ENCODE assay signal across 25 cellular contexts in the genomic region with DNA sequence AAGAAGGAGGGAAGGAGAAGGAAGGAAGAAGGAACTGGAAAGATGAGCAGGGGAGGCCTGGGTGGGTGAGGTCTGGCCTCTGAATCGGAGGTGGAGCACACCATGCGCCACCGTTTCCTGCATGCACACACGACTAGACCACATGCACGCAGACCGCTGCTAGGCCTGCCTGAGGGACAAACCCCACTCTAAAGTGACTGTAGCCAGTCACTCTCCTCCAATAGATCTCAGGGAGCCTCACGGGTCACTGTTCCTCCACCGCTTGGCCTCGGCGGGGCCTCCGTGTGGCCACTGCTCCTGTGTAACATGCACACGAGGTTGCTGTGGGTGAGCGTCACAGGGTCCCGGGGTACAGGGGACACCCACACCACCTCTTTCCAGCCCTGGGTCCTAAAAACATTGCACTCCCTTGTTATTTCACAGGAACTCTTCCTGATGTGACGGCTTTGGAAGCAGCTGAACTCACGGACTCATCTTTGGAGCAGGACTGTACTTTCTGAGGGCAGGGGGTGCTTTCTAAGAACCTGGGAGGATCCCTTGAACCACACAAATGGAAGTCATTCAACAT. TPM values are rescaled to one million over a fixed set of nuclear protein-coding genes. Genes with fewer than 3 reads are reported as not detected.
"Had no signal": no experiment of that assay in that cellular context is flagged by ENCODE, and none has a peak within 500 bp of the region (broad histone marks: within the 10 kb centered on the region; RNA-seq: fewer than 3 reads in every experiment).

No MANE protein-coding gene starts in this region.

- H3K36me3 ChIP-seq: transverse colon, uterus, WERI-Rb-1 had no signal

- ATAC-seq: activated T-cell treated with anti-CD3 and anti-CD28 coated beads, Interleukin-2, amount 50 U/mL, for 72 hours; naive thymus-derived CD8-positive, alpha-beta T cell; stimulated activated naive CD8-positive, alpha-beta T cell treated with anti-CD3 and anti-CD28 coated beads, Interleukin-15, amount 100 ng/mL, for 72 hours had no signal

- H3K9me3 ChIP-seq: suprapubic skin, transverse colon, uterus had no signal

- H3K4me1 ChIP-seq: transverse colon had no signal

- H3K27me3 ChIP-seq: suprapubic skin, transverse colon, uterus had no signal

- H3K4me3 ChIP-seq: suprapubic skin, transverse colon, uterus had no signal

- H3K27ac ChIP-seq: suprapubic skin, transverse colon, WERI-Rb-1 had no signal

- DNase-seq: activated CD4-positive, alpha-beta T cell treated with anti-CD3 and anti-CD28 coated beads, Interleukin-2, amount 50 U/mL, for 4 hours; activated effector memory CD4-positive, alpha-beta T cell treated with anti-CD3 and anti-CD28 coated beads, Interleukin-2, amount 50 U/mL, for 16 hours; activated naive CD4-positive, alpha-beta T cell treated with anti-CD3 and anti-CD28 coated beads, Interleukin-2, amount 50 U/mL, for 16 hours; activated T-cell treated with anti-CD3 and anti-CD28 coated beads, Interleukin-2, amount 50 U/mL, for 72 hours; aorta; cortex of kidney; head of caudate nucleus; kidney glomerular epithelial cell; mesendoderm; naive thymus-derived CD8-positive, alpha-beta T cell; retina; stimulated activated CD4-positive, alpha-beta T cell treated with anti-CD3 and anti-CD28 coated beads, Interleukin-15, amount 100 ng/mL, for 24 hours; stimulated activated CD4-positive, alpha-beta T cell treated with anti-CD3 and anti-CD28 coated beads, Interleukin-2, amount 100 ng/mL, for 48 hours; stimulated activated naive CD8-positive, alpha-beta T cell treated with anti-CD3 and anti-CD28 coated beads, Interleukin-15, amount 100 ng/mL, for 72 hours; SW 1271; T-helper 2 cell; transverse colon; uterus; WERI-Rb-1 had no signal

- FAIRE-seq: endometrium, frontal cortex had no signal

RNA-seq across cellular contexts. Expression of gene CEBPE, which starts 17.6 kb away (rescaled TPM):
- total RNA-seq: frontal cortex, suprapubic skin, transverse colon, uterus had no signal

RNA-seq across cellular contexts. Expression of gene CIROP, which starts 31.9 kb away (rescaled TPM):
- total RNA-seq: activated CD8-positive, alpha-beta memory T cell treated with anti-CD3 and anti-CD28 coated beads for 36 hours; activated T-cell treated with anti-CD3 and anti-CD28 coated beads, Interleukin-2, amount 50 U/mL, for 72 hours; frontal cortex; liver; naive thymus-derived CD8-positive, alpha-beta T cell; skeletal muscle tissue; suprapubic skin; transverse colon; uterus had no signal
- polyA plus RNA-seq: aorta; liver; naive thymus-derived CD8-positive, alpha-beta T cell had no signal
